Comparison of ENCODE assay signal across 21 cellular contexts in genomic region chr3:106227068-106227467, GRCh38.
"Had no signal": no experiment of that assay in that cellular context is flagged by ENCODE, and none has a peak within 500 bp of the region (broad histone marks: within the 10 kb centered on the region; RNA-seq: fewer than 3 reads in every experiment).

No MANE protein-coding gene starts in this region.

- H3K27ac Mint-ChIP-seq: memory B cell, mesothelial cell of epicardium, type B pancreatic cell had no signal

- DNase-seq: dorsolateral prefrontal cortex; effector CD8-positive, alpha-beta T cell; gastrocnemius medialis; heart right ventricle; hypothalamus; left lung; lower lobe of right lung; naive B cell; psoas muscle; retina; right lobe of liver; spleen; stimulated activated CD4-positive, alpha-beta T cell treated with anti-CD3 and anti-CD28 coated beads, Interleukin-15, amount 100 ng/mL, for 24 hours; stimulated activated CD4-positive, alpha-beta T cell treated with anti-CD3 and anti-CD28 coated beads, Interleukin-1b, Interleukin-23, amount 100 ng/mL, for 48 hours; stimulated activated CD4-positive, alpha-beta T cell treated with anti-CD3 and anti-CD28 coated beads, Interleukin-4, amount 100 ng/mL, for 24 hours; stimulated activated naive CD4-positive, alpha-beta T cell; thyroid gland had no signal

- ATAC-seq: esophagus mucosa, gastrocnemius medialis, heart right ventricle, left lung, lower lobe of right lung, psoas muscle, right lobe of liver had no signal

- H3K36me3 Mint-ChIP-seq: type B pancreatic cell had no signal

- H3K4me3 Mint-ChIP-seq: memory B cell, mesothelial cell of epicardium, naive B cell, type B pancreatic cell had no signal

- H3K27me3 Mint-ChIP-seq: memory B cell, naive B cell, type B pancreatic cell had no signal
